23 cellular contexts compared by ENCODE assay signal in the genomic region with DNA sequence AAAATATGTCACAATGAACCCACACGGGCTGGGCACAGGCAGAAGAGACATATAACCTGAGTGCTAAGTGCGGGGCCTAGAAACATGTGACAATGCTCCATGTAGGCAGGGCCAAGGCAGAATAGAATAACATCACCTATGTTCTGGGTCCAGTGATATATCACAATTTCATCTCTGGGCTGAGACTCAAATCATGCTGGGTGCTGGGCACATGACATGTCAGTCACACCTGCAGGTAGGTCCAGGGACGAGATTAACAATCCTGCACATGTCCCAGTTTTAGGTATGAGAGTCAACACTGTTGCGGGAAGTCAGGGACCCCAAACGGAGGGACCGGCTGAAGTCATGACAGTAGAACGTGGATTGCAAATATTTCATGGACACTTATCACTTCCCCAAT. TPM values are rescaled to one million over a fixed set of nuclear protein-coding genes. Genes with fewer than 3 reads are reported as not detected.
"Had no signal": no experiment of that assay in that cellular context is flagged by ENCODE, and none has a peak within 500 bp of the region (broad histone marks: within the 10 kb centered on the region; RNA-seq: fewer than 3 reads in every experiment).

No MANE protein-coding gene starts in this region.

- H3K4me1 ChIP-seq: esophagus squamous epithelium, gastrocnemius medialis, left lung, lower lobe of right lung had no signal

- DNase-seq: dermis blood vessel endothelial cell; dorsolateral prefrontal cortex; effector CD4-positive, alpha-beta T cell; effector memory CD4-positive, alpha-beta T cell; esophagus squamous epithelium; foreskin fibroblast; foreskin melanocyte; gastrocnemius medialis; glutamatergic neuron; head of caudate nucleus; hypothalamus; left cardiac atrium; left lung; left ventricle myocardium superior; lower lobe of right lung; mammary epithelial cell; mesendoderm; midbrain had no signal

- H3K4me3 ChIP-seq: coronary artery, dorsolateral prefrontal cortex, esophagus squamous epithelium, gastrocnemius medialis, hepatocyte, left lung, lower lobe of right lung had no signal

- H3K9me3 ChIP-seq: gastrocnemius medialis had no signal

- H3K36me3 ChIP-seq: esophagus squamous epithelium, gastrocnemius medialis, left lung, lower lobe of right lung had no signal

- ATAC-seq: gastrocnemius medialis, left cardiac atrium, left lung, left ventricle myocardium superior, lower lobe of right lung had no signal

- H3K27ac ChIP-seq: coronary artery, dorsolateral prefrontal cortex, esophagus squamous epithelium, gastrocnemius medialis, hepatocyte, left lung, lower lobe of right lung had no signal

- H3K27me3 ChIP-seq: dorsolateral prefrontal cortex, esophagus squamous epithelium, gastrocnemius medialis, hepatocyte, left lung had no signal

RNA-seq across cellular contexts. Expression of a gene that starts 50.3 kb away (rescaled TPM):
- total RNA-seq: dermis blood vessel endothelial cell, endothelial cell of umbilical vein, epithelial cell of proximal tubule, esophagus squamous epithelium, glomerular endothelial cell, hepatocyte had no signal
